Comparison of ENCODE assay signal across 10 cellular contexts in genomic region chr7:139854803-139855497, GRCh38. TPM values are rescaled to one million over a fixed set of nuclear protein-coding genes. Genes with fewer than 3 reads are reported as not detected.
DNase-seq lines count a peak whose midpoint lies in the region; ATAC-seq and TF ChIP-seq lines count a peak whose summit lies in the region.
"Had no signal": no experiment of that assay in that cellular context is flagged by ENCODE, and none has a peak within 500 bp of the region (broad histone marks: within the 10 kb centered on the region; RNA-seq: fewer than 3 reads in every experiment).

No MANE protein-coding gene starts in this region.

- H3K4me3 Mint-ChIP-seq in activated T-helper 1 cell treated with anti-CD3 and anti-CD28 coated beads, Interleukin-12 subunit alpha, Interleukin-12 subunit beta, Interleukin-2, Interleukin-4 antibody, amounts not matched to agents 30 ng/mL and 10 ng/mL and 1 ng/mL, durations not matched to agents 14 hours and 24 hours and 36 hours, result no peak overlapping the region
- H3K4me3 Mint-ChIP-seq in nephron progenitor cell (no peak overlapping the region), WTC11 (no peak overlapping the region)

- H3K27ac Mint-ChIP-seq in activated T-helper 1 cell treated with anti-CD3 and anti-CD28 coated beads, Interleukin-12 subunit alpha, Interleukin-12 subunit beta, Interleukin-2, Interleukin-4 antibody, amounts not matched to agents 30 ng/mL and 10 ng/mL and 1 ng/mL, durations not matched to agents 14 hours and 24 hours and 36 hours, result peak overlapping the region; percentile 66
- H3K27ac Mint-ChIP-seq in nephron progenitor cell (peak overlapping the region; percentile 80), WTC11 (no peak overlapping the region)

- TF ChIP-seq CTCF in nephron progenitor cell (IDR thresholded peaks at IDR 0.05) (no peak), WTC11 (IDR thresholded peaks at IDR 0.05) (no peak)

- no peak for DNase-seq in activated T-helper 1 cell treated with anti-CD3 and anti-CD28 coated beads, Interleukin-12 subunit alpha, Interleukin-12 subunit beta, Interleukin-2, Interleukin-4 antibody, amounts not matched to agents 30 ng/mL and 10 ng/mL and 1 ng/mL, durations not matched to agents 14 hours and 24 hours and 36 hours (ENCODE audit: low spot score)
- DNase-seq in nephron progenitor cell (no peak), erythroblast (lab: John Stamatoyannopoulos, UW) (no peak), dedifferentiated amniotic fluid mesenchymal stem cell (ENCODE audit: extremely low spot score) (no peak), DMS 273 treated with DMSO at 0.1 percent for 48 hours (lab: John Stamatoyannopoulos, UW) (no peak), WTC11 (ENCODE audit: low spot score) (no peak)
- DNase-seq: DMS79 treated with DMSO at 0.1 percent for 48 hours, H7 had no signal

- ATAC-seq in GM18868 (IDR thresholded peaks at IDR 0.05; ENCODE audit: unreplicated experiment) (peak; percentile 15), HG02759 (IDR thresholded peaks at IDR 0.05; ENCODE audit: unreplicated experiment) (peak; percentile 28), WTC11 (no peak)

- peaks cover 17% of the 10 kb centered on the region for H3K4me1 Mint-ChIP-seq in activated T-helper 1 cell treated with anti-CD3 and anti-CD28 coated beads, Interleukin-12 subunit alpha, Interleukin-12 subunit beta, Interleukin-2, Interleukin-4 antibody, amounts not matched to agents 30 ng/mL and 10 ng/mL and 1 ng/mL, durations not matched to agents 14 hours and 24 hours and 36 hours (ENCODE audit: low read depth)
- peaks cover 22% of the 10 kb centered on the region for H3K4me1 Mint-ChIP-seq in nephron progenitor cell
- peaks cover 8% of the 10 kb centered on the region for H3K4me1 Mint-ChIP-seq in WTC11

- no peak for TF ChIP-seq POLR2A in erythroblast (IDR thresholded peaks at IDR 0.05; ENCODE audit: low read length)

- H3K27me3 Mint-ChIP-seq in activated T-helper 1 cell treated with anti-CD3 and anti-CD28 coated beads, Interleukin-12 subunit alpha, Interleukin-12 subunit beta, Interleukin-2, Interleukin-4 antibody, amounts not matched to agents 30 ng/mL and 10 ng/mL and 1 ng/mL, durations not matched to agents 14 hours and 24 hours and 36 hours (ENCODE audit: insufficient read depth), result no peaks in the 10 kb centered on the region
- peaks cover 7% of the 10 kb centered on the region for H3K27me3 Mint-ChIP-seq in nephron progenitor cell (ENCODE audit: low read depth, poor library complexity)
- no peaks in the 10 kb centered on the region; the same call in 1 of the 2 replicates for H3K27me3 Mint-ChIP-seq in WTC11 (ENCODE audit: low read depth)

- intact Hi-C loops in activated T-helper 1 cell treated with anti-CD3 and anti-CD28 coated beads, Interleukin-12 subunit alpha, Interleukin-12 subunit beta, Interleukin-2, Interleukin-4 antibody, amounts not matched to agents 30 ng/mL and 10 ng/mL and 1 ng/mL, durations not matched to agents 14 hours and 24 hours and 36 hours (cut with micrococcal nuclease), result loop anchor here (5.0 kb wide), 1 partner anchor 188 kb away; no protein-coding TSS in a partner anchor

- no peaks in the 10 kb centered on the region for H3K36me3 Mint-ChIP-seq in activated T-helper 1 cell treated with anti-CD3 and anti-CD28 coated beads, Interleukin-12 subunit alpha, Interleukin-12 subunit beta, Interleukin-2, Interleukin-4 antibody, amounts not matched to agents 30 ng/mL and 10 ng/mL and 1 ng/mL, durations not matched to agents 14 hours and 24 hours and 36 hours (ENCODE audit: low read depth)
- no peaks in the 10 kb centered on the region for H3K36me3 Mint-ChIP-seq in nephron progenitor cell (ENCODE audit: low read depth)
- no peaks in the 10 kb centered on the region for H3K36me3 Mint-ChIP-seq in WTC11

- no peaks in the 10 kb centered on the region for H3K9me3 Mint-ChIP-seq in activated T-helper 1 cell treated with anti-CD3 and anti-CD28 coated beads, Interleukin-12 subunit alpha, Interleukin-12 subunit beta, Interleukin-2, Interleukin-4 antibody, amounts not matched to agents 30 ng/mL and 10 ng/mL and 1 ng/mL, durations not matched to agents 14 hours and 24 hours and 36 hours
- H3K9me3 Mint-ChIP-seq in nephron progenitor cell (peaks cover 5% of the 10 kb centered on the region), WTC11 (no peaks in the 10 kb centered on the region)

- CTCF ChIA-PET in WTC11 (lab: Charles Lee), result no interaction called here

- POLR2A ChIA-PET in WTC11 (lab: Charles Lee), result no interaction called here

TF ChIP-seq in WTC11, 78 proteins besides CTCF, POLR2A, EP300 and RAD21:
- no peak for TF ChIP-seq SP1 (CRISPR knock-in tag; conservative IDR thresholded peaks at IDR 0.05)
- no peak for TF ChIP-seq NR2C2 (CRISPR knock-in tag; IDR thresholded peaks at IDR 0.05)
- TF ChIP-seq FOXP4 (CRISPR knock-in tag; IDR thresholded peaks at IDR 0.05), result no peak
- no peak for TF ChIP-seq NFE2L1 (CRISPR knock-in tag; IDR thresholded peaks at IDR 0.05)
- TF ChIP-seq SMAD3 (CRISPR knock-in tag; IDR thresholded peaks at IDR 0.05; ENCODE audit: borderline replicate concordance), result no peak
- TF ChIP-seq GTF2I (CRISPR knock-in tag; conservative IDR thresholded peaks at IDR 0.05), result no peak
- no peak for TF ChIP-seq NR3C1 (CRISPR knock-in tag; conservative IDR thresholded peaks at IDR 0.05; ENCODE audit: low read depth)
- TF ChIP-seq NFATC4 (CRISPR knock-in tag; IDR thresholded peaks at IDR 0.05), result no peak
- no peak for TF ChIP-seq ZNF263 (CRISPR knock-in tag; IDR thresholded peaks at IDR 0.05; ENCODE audit: low read depth)
- no peak for TF ChIP-seq ZNF219 (CRISPR knock-in tag; IDR thresholded peaks at IDR 0.05; ENCODE audit: borderline replicate concordance)
- TF ChIP-seq ATF1 (CRISPR knock-in tag; IDR thresholded peaks at IDR 0.05), result no peak
- TF ChIP-seq ATF3 (CRISPR knock-in tag; conservative IDR thresholded peaks at IDR 0.05), result no peak
- no peak for TF ChIP-seq FOXP1 (CRISPR knock-in tag; IDR thresholded peaks at IDR 0.05; ENCODE audit: borderline replicate concordance)
- TF ChIP-seq FOXK1 (CRISPR knock-in tag; IDR thresholded peaks at IDR 0.05), result no peak
- no peak for TF ChIP-seq EMX1 (CRISPR knock-in tag; IDR thresholded peaks at IDR 0.05)
- no peak for TF ChIP-seq ZNF232 (CRISPR knock-in tag; IDR thresholded peaks at IDR 0.05)
- TF ChIP-seq MYBL2 (CRISPR knock-in tag; IDR thresholded peaks at IDR 0.05), result no peak

RNA-seq across cellular contexts. Expression of gene TBXAS1, which starts 25.9 kb away (rescaled TPM):
- total RNA-seq in activated T-helper 1 cell treated with anti-CD3 and anti-CD28 coated beads, Interleukin-12 subunit alpha, Interleukin-12 subunit beta, Interleukin-2, Interleukin-4 antibody, amounts not matched to agents 30 ng/mL and 10 ng/mL and 1 ng/mL, durations not matched to agents 14 hours and 24 hours and 36 hours, result 2.4 and 3.1 TPM in 2 replicates
- total RNA-seq in WTC11 (2021), result 0.82 to 2.6 TPM (median 2.3 TPM) in 3 replicates
